In genomic region chr1:64033667-64034215, GRCh38 we compare ENCODE assay signal across 1 cellular context.
A peak's percentile ranks its signal among the peaks of the same experiment; 100 is the strongest.
TF ChIP-seq lines count a peak whose summit lies in the region.

No MANE protein-coding gene starts in this region.

TF ChIP-seq in HEK293, 187 proteins besides CTCF, POLR2A, EP300 and RAD21 (continued from another document and continues in another):
- TF ChIP-seq PRDM4 (tag by site-specific recombination; IDR thresholded peaks at IDR 0.05) (no peak), ZFP69B (tag by site-specific recombination; IDR thresholded peaks at IDR 0.05) (no peak), ZNF433 (tag by site-specific recombination; IDR thresholded peaks at IDR 0.05; ENCODE audit: low read depth) (no peak), SETDB1 (IDR thresholded peaks at IDR 0.05; ENCODE audit: insufficient read length, low read length) (no peak), ZSCAN5A (tag by site-specific recombination; IDR thresholded peaks at IDR 0.05) (no peak), ZBTB1 (tag by site-specific recombination; IDR thresholded peaks at IDR 0.05) (no peak), ZNF324 (tag by site-specific recombination; IDR thresholded peaks at IDR 0.05) (no peak), ZNF140 (tag by site-specific recombination; IDR thresholded peaks at IDR 0.05) (no peak), PRDM10 (tag by site-specific recombination; IDR thresholded peaks at IDR 0.05) (no peak), ZNF404 (tag by site-specific recombination; IDR thresholded peaks at IDR 0.05) (no peak), ZNF555 (tag by site-specific recombination; conservative IDR thresholded peaks at IDR 0.05) (no peak), OVOL3 (tag by site-specific recombination; IDR thresholded peaks at IDR 0.05) (no peak), HOXC10 (CRISPR knock-in tag; IDR thresholded peaks at IDR 0.05) (no peak), ZBTB10 (tag by site-specific recombination; IDR thresholded peaks at IDR 0.05) (no peak), ZNF280C (tag by site-specific recombination; IDR thresholded peaks at IDR 0.05) (no peak), ZSCAN23 (tag by site-specific recombination; IDR thresholded peaks at IDR 0.05) (no peak), ZNF239 (tag by site-specific recombination; IDR thresholded peaks at IDR 0.05) (no peak), ZNF510 (tag by site-specific recombination; IDR thresholded peaks at IDR 0.05; ENCODE audit: insufficient replicate concordance) (no peak), ZSCAN30 (tag by site-specific recombination; IDR thresholded peaks at IDR 0.05) (no peak), TSHZ1 (tag by site-specific recombination; IDR thresholded peaks at IDR 0.05; ENCODE audit: borderline replicate concordance) (no peak), ATF2 (tag by site-specific recombination; IDR thresholded peaks at IDR 0.05; ENCODE audit: low read depth) (peak; percentile 85), ZNF747 (tag by site-specific recombination; IDR thresholded peaks at IDR 0.05) (no peak), ZNF146 (tag by site-specific recombination; IDR thresholded peaks at IDR 0.05) (no peak), ZBTB21 (tag by site-specific recombination; IDR thresholded peaks at IDR 0.05) (0 out of 2 replicates have a peak, but pooled peaks have one; percentile 64), ZNF354C (tag by site-specific recombination; IDR thresholded peaks at IDR 0.05; ENCODE audit: borderline replicate concordance, low read depth) (no peak), ZNF701 (tag by site-specific recombination; IDR thresholded peaks at IDR 0.05) (no peak), BCL6B (tag by site-specific recombination; IDR thresholded peaks at IDR 0.05) (no peak), KLF1 (tag by site-specific recombination; IDR thresholded peaks at IDR 0.05) (no peak), ZNF133 (tag by site-specific recombination; IDR thresholded peaks at IDR 0.05) (no peak), HOXD13 (CRISPR knock-in tag; IDR thresholded peaks at IDR 0.05; ENCODE audit: borderline replicate concordance) (no peak), ZNF558 (tag by site-specific recombination; IDR thresholded peaks at IDR 0.05) (no peak), ZNF341 (tag by site-specific recombination; IDR thresholded peaks at IDR 0.05; ENCODE audit: low read depth) (no peak), ZNF660 (tag by site-specific recombination; IDR thresholded peaks at IDR 0.05) (0 out of 2 replicates have a peak, but pooled peaks have one; percentile 23), ZNF248 (tag by site-specific recombination; IDR thresholded peaks at IDR 0.05) (no peak), ZNF610 (tag by site-specific recombination; IDR thresholded peaks at IDR 0.05; ENCODE audit: borderline replicate concordance) (no peak), SALL2 (tag by site-specific recombination; IDR thresholded peaks at IDR 0.05; ENCODE audit: borderline replicate concordance) (no peak), ZNF561 (tag by site-specific recombination; IDR thresholded peaks at IDR 0.05; ENCODE audit: borderline replicate concordance) (no peak), ZNF37A (tag by site-specific recombination; IDR thresholded peaks at IDR 0.05) (no peak)
